14 cellular contexts compared by ENCODE assay signal in the genomic region with DNA sequence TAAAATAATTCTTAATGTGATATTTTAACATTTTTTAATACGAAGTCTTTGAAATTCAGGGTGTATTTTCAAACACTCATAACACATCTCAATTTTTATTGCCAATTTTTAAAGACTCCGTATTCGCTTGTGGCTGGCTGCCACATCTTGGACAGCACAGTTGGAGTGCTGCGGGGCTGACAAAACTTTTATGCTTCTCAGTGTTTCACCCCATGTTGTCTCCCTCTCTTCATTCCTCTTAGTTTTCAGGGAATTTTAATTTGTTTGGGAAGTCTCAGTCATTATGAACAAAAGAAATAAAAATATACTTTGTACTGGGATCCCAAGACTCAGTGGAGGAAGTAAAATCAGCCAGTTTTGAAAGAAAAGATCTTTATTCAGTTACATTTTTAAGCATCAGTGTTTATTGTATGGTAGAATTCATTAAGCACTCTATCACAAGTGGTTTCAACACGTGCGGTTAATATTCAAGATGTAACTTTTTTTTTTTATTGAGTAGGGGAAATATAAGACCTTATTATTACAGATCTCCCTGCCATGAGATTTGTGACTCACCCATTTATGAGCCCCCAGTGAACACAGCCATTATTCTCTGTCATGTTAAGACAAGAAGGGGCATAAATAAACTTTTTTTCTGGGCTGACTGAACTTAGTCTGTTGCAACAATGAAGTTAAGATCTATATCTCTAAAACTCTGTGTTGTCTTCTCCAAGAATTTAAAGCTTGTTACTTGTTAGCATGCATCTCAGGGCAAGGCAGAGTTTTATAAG. TPM values are rescaled to one million over a fixed set of nuclear protein-coding genes. Genes with fewer than 3 reads are reported as not detected.
A peak's percentile ranks its signal among the peaks of the same experiment; 100 is the strongest.
DNase-seq lines count a peak whose midpoint lies in the region; ATAC-seq and TF ChIP-seq lines count a peak whose summit lies in the region.
"Had no signal": no experiment of that assay in that cellular context is flagged by ENCODE, and none has a peak within 500 bp of the region (broad histone marks: within the 10 kb centered on the region; RNA-seq: fewer than 3 reads in every experiment).

No MANE protein-coding gene starts in this region.

- WGBS in heart left ventricle, 4 donors = 50 to 68% (median 53%) methylated on average over 6 of the region's 6 CpGs

- CTCF ChIA-PET in OCI-LY7 (lab: Charles Lee; ENCODE audit: unreplicated experiment) (no interaction called here), Caco-2 (lab: Charles Lee) (no interaction called here)

- H3K9ac ChIP-seq in skeletal muscle satellite cell (ENCODE audit: low read depth, low read length) = no peak overlapping the region

- no peak overlapping the region for H3K4me3 Mint-ChIP-seq in Caco-2 (ENCODE audit: unreplicated experiment)

- peak; percentile 66 for ATAC-seq in SK-N-SH treated with all-trans-retinoic acid at 6 μM for 48 hours
- peak in 1 of 4 donors; percentile 40 for ATAC-seq in heart left ventricle

- peak overlapping the region in 7 of 12 donors; percentile 9 to 57 (median 23) for H3K27ac ChIP-seq in heart left ventricle
- no peak overlapping the region for H3K27ac ChIP-seq in OCI-LY7 (ENCODE audit: low read depth, low read length, poor library complexity, severe bottlenecking)
- H3K27ac ChIP-seq: hepatocyte had no signal

- H3K79me2 ChIP-seq in OCI-LY7 (ENCODE audit: insufficient read depth, low read depth, low read length) = peaks cover 33% of the 10 kb centered on the region; the same call in 1 of the 2 replicates

- BruUV-seq in OCI-LY7 (replicated peaks; lab: Mats Ljungman, UMichigan) (no TSS peak), Caco-2 (replicated peaks; lab: Mats Ljungman, UMichigan) (no TSS peak)

- H3K27me3 Mint-ChIP-seq in Caco-2 (ENCODE audit: insufficient read depth, unreplicated experiment) = no peaks in the 10 kb centered on the region

- H3K4me1 Mint-ChIP-seq in Caco-2 (ENCODE audit: low read depth, unreplicated experiment) = peaks cover 9% of the 10 kb centered on the region

- H3K9me3 ChIP-seq in HAP-1 (no peaks in the 10 kb centered on the region), heart left ventricle (no peaks in the 10 kb centered on the region), skeletal muscle satellite cell (replicated peaks; ENCODE audit: low read length) (no peaks in the 10 kb centered on the region), OCI-LY7 (ENCODE audit: low read length) (no peaks in the 10 kb centered on the region), Caco-2 (no peaks in the 10 kb centered on the region)

- H3K4me2 ChIP-seq in skeletal muscle satellite cell (ENCODE audit: low read length) (peak overlapping the region; percentile 44), OCI-LY7 (ENCODE audit: low read length) (no peak overlapping the region)
- H3K4me2 ChIP-seq: hepatocyte had no signal

- no peak for TF ChIP-seq POLR2A in heart left ventricle (IDR thresholded peaks at IDR 0.05)

- no peak overlapping the region for H3K27ac Mint-ChIP-seq in Caco-2 (ENCODE audit: unreplicated experiment)

- TF ChIP-seq CTCF in heart left ventricle (IDR thresholded peaks at IDR 0.05) = no peak
- no peak for TF ChIP-seq CTCF in OCI-LY7 (conservative IDR thresholded peaks at IDR 0.05; ENCODE audit: low read length)
- no peak for TF ChIP-seq CTCF in Caco-2 (IDR thresholded peaks at IDR 0.05; ENCODE audit: insufficient read depth in 1 of 2, low read depth in 1 of 2, low read length in 1 of 2, severe bottlenecking in 1 of 2, unreplicated experiment in 1 of 2)

- no peak overlapping the region for H2AFZ ChIP-seq in OCI-LY7 (ENCODE audit: low read length)
- H2AFZ ChIP-seq: hepatocyte had no signal

- H3K4me1 ChIP-seq in HAP-1 = peaks cover 26% of the 10 kb centered on the region
- peaks cover 0 to 62% (median 29%) of the 10 kb centered on the region in 12 donors for H3K4me1 ChIP-seq in heart left ventricle
- peaks cover 13% of the 10 kb centered on the region for H3K4me1 ChIP-seq in skeletal muscle satellite cell (ENCODE audit: control insufficient read depth, insufficient read depth, low read length)
- H3K4me1 ChIP-seq in OCI-LY7 (ENCODE audit: insufficient read depth, low read length, poor library complexity, severe bottlenecking) = no peaks in the 10 kb centered on the region
- no peaks in the 10 kb centered on the region for H3K4me1 ChIP-seq in Caco-2

- no peaks in the 10 kb centered on the region for H3K27me3 ChIP-seq in HAP-1 (ENCODE audit: low read depth)
- no peaks in the 10 kb centered on the region for H3K27me3 ChIP-seq in heart left ventricle
- no peaks in the 10 kb centered on the region for H3K27me3 ChIP-seq in skeletal muscle satellite cell (ENCODE audit: control insufficient read depth, insufficient read depth, low read length)
- H3K27me3 ChIP-seq in Caco-2 (replicated peaks; ENCODE audit: control insufficient read depth, insufficient read depth, low read length) = no peaks in the 10 kb centered on the region
- H3K27me3 ChIP-seq: hepatocyte had no signal

- no peaks in the 10 kb centered on the region for H4K20me1 ChIP-seq in OCI-LY7 (ENCODE audit: insufficient read depth, low read length)

- POLR2A ChIA-PET in OCI-LY7 (lab: Charles Lee) = no interaction called here
- POLR2A ChIA-PET in Caco-2 (lab: Charles Lee) = no interaction called here

- no peaks in the 10 kb centered on the region for H3K9me2 ChIP-seq in OCI-LY7 (ENCODE audit: insufficient read depth, low read length)

- H3K36me3 Mint-ChIP-seq in Caco-2 (ENCODE audit: insufficient read depth, unreplicated experiment) = no peaks in the 10 kb centered on the region

- in situ Hi-C loops in HAP-1 (cut with MboI; ENCODE audit: low sequenced_read_pairs) = no loop called here

- H3K4me3 ChIP-seq in HAP-1 (no peak overlapping the region), heart left ventricle (no peak overlapping the region), skeletal muscle satellite cell (ENCODE audit: low read length) (no peak overlapping the region), OCI-LY7 (ENCODE audit: low read depth, low read length, poor library complexity, severe bottlenecking) (no peak overlapping the region), Caco-2 (ENCODE audit: low read depth, low read length) (no peak overlapping the region)
- H3K4me3 ChIP-seq: hepatocyte had no signal

- no peaks in the 10 kb centered on the region for H3K9me3 Mint-ChIP-seq in Caco-2 (ENCODE audit: unreplicated experiment)

- intact Hi-C loops in heart left ventricle (cut with DNase I) (no loop called here), OCI-LY7 (cut with micrococcal nuclease; ENCODE audit: unreplicated experiment) (no loop called here), Caco-2 (cut with micrococcal nuclease; ENCODE audit: unreplicated experiment) (no loop called here)

- H3K36me3 ChIP-seq in HAP-1 (replicated peaks) (0 out of 2 replicates have a peak, but pooled peaks cover 3% of the 10 kb centered on the region), heart left ventricle (peaks cover 0 to 2% (median 0%) of the 10 kb centered on the region in 9 donors), skeletal muscle satellite cell (ENCODE audit: insufficient read depth, low read length) (no peaks in the 10 kb centered on the region), OCI-LY7 (ENCODE audit: insufficient read depth, low read length) (0 out of 2 replicates have a peak, but pooled peaks cover 3% of the 10 kb centered on the region), Caco-2 (ENCODE audit: control insufficient read depth, insufficient read depth, low read length) (no peaks in the 10 kb centered on the region)

- peak; percentile 79 to 81 for DNase-seq in HAP-1 (ENCODE audit: low spot score in 2 of 2)
- peak in 1 of 5 donors; percentile 31 for DNase-seq in heart left ventricle
- DNase-seq in SKM-1 treated with dmso at 0.1 percent for 144 hours (lab: John Stamatoyannopoulos, UW; ENCODE audit: unreplicated experiment) = no peak
- DNase-seq in amygdala (lab: John Stamatoyannopoulos, UW) = no peak
- DNase-seq in OCI-LY7 (ENCODE audit: low spot score) = no peak
- no peak for DNase-seq in Caco-2
- DNase-seq: activated CD4-positive, CD25-positive, alpha-beta regulatory T cell treated with anti-CD3 and anti-CD28 coated beads, Interleukin-2, amount 50 U/mL, for 72 hours; cortex of kidney; SHP77 treated with DMSO at 0.1 percent for 48 hours had no signal

TF ChIP-seq in SK-N-SH treated with all-trans-retinoic acid at 6 μM for 48 hours, 23 proteins besides CTCF, POLR2A, EP300 and RAD21 (continues in another document):
- TF ChIP-seq ZNF8 (CRISPR knock-in tag; IDR thresholded peaks at IDR 0.05) (no peak), ZNF70 (CRISPR knock-in tag; IDR thresholded peaks at IDR 0.05) (no peak), TOX (CRISPR knock-in tag; IDR thresholded peaks at IDR 0.05; ENCODE audit: borderline replicate concordance) (peak; percentile 34; the same call in 1 of the 2 replicates), PPARA (CRISPR knock-in tag; IDR thresholded peaks at IDR 0.05; ENCODE audit: borderline replicate concordance) (no peak), ZFP30 (CRISPR knock-in tag; IDR thresholded peaks at IDR 0.05) (no peak), ESRRG (CRISPR knock-in tag; IDR thresholded peaks at IDR 0.05) (no peak), OSR1 (CRISPR knock-in tag; IDR thresholded peaks at IDR 0.05) (no peak)
- TF ChIP-seq, protein P1, sequence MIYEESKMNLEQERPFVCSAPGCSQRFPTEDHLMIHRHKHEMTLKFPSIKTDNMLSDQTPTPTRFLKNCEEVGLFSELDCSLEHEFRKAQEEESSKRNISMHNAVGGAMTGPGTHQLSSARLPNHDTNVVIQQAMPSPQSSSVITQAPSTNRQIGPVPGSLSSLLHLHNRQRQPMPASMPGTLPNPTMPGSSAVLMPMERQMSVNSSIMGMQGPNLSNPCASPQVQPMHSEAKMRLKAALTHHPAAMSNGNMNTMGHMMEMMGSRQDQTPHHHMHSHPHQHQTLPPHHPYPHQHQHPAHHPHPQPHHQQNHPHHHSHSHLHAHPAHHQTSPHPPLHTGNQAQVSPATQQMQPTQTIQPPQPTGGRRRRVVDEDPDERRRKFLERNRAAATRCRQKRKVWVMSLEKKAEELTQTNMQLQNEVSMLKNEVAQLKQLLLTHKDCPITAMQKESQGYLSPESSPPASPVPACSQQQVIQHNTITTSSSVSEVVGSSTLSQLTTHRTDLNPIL (CRISPR knock-in tag; IDR thresholded peaks at IDR 0.05; ENCODE audit: low read depth) = no peak

RNA-seq across cellular contexts. Expression of gene KAT2B, which starts 26.8 kb away (rescaled TPM):
- total RNA-seq in heart left ventricle = 10 to 100 TPM; 45.9 to 82.8 (median 70.2) TPM
- polyA plus RNA-seq in heart left ventricle = 10 to 100 TPM; 19.4 to 26.2 TPM
- 7.1 and 7.9 TPM in 2 replicates for total RNA-seq in skeletal muscle satellite cell (2012; rRNA removed)
- total RNA-seq in OCI-LY7 (2014; rRNA removed; shearing (Covaris generic)) = 19.2 and 24.2 TPM in 2 replicates
- 32.9 and 33.4 TPM in 2 replicates for total RNA-seq in OCI-LY7 (2022)
- 8.1 and 9.8 TPM in 2 replicates for total RNA-seq in Caco-2 (2022)

RNA-seq across cellular contexts. Expression of gene PP2D1, which starts 55.0 kb away (rescaled TPM):
- total RNA-seq in heart left ventricle (not detected), OCI-LY7 (2022) (not detected in 2 replicates), Caco-2 (2022) (not detected in 2 replicates)
- polyA plus RNA-seq in heart left ventricle = not detected
- not detected in 2 replicates for total RNA-seq in skeletal muscle satellite cell (2012; rRNA removed)
- total RNA-seq in OCI-LY7 (2014; rRNA removed; shearing (Covaris generic)) = not detected in 2 replicates
- total RNA-seq: hepatocyte, mesenteric fat pad, NCI-H460 had no signal

Comparison
In these comparisons a context has a peak if more than half of its experiments do, and no peak if none do; other contexts are left out.
1. DNase-seq: peak in HAP-1 (2 of 2); none in SKM-1 treated with dmso at 0.1 percent for 144 hours (single experiment), amygdala (0 of 56), OCI-LY7 (single experiment) and Caco-2 (0 of 2).